Comparison of ENCODE assay signal across 8 cellular contexts in the genomic region with DNA sequence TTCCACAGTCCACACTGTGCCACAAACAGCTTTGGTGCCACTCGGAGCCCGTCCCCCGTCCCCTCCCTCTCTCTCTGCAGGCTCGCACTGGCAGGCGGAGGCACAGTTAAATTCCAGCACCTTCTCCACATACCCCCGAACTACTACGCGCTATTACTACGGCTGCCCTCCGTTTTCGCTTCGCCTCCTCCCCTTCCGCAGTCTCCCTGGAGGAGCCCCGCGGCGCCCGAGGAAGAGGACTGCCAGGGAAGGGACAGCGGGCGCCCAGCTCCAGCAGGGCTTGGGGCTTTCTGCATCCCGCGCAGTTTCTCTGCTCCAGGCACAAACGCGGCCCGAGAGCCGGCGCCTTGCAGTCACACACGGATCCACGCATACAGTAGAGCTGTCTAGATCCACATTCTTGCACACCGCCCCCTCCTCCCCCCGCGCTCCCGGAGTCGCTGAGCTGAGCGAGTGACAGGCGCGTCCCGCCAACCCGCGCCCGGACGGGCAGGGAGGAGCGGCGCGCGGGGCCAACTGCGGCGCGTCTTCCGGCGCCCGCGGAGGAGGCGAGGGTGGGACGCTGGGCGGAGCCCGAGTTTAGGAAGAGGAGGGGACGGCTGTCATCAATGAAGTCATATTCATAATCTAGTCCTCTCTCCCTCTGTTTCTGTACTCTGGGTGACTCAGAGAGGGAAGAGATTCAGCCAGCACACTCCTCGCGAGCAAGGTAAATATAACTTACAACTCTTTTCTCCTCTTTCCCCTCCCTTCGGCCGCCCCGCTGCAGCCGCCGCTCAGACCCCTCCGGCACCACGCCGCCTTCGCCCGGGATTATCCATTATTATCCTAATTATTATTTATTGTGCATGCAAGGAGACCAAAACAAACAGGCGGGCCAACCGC.
A peak's percentile ranks its signal among the peaks of the same experiment; 100 is the strongest.
DNase-seq lines count a peak whose midpoint lies in the region; ATAC-seq, FAIRE-seq and TF ChIP-seq lines count a peak whose summit lies in the region.

A gene (plus strand): TSS at position 652 of the 885 bp plus-strand sequence. CDS start 13,676 bp downstream, outside the sequence.

- H3K4me3 ChIP-seq in AG09309 (ENCODE audit: control insufficient read depth, low read depth, low read length), result peak within 1 kb of the TSS; percentile 90

- TF ChIP-seq CTCF in AG09309 (IDR thresholded peaks at IDR 0.05; ENCODE audit: control insufficient read depth, insufficient read depth, low read depth, low read length, missing control alignments), result no peak

- peak; percentile 88 for DNase-seq in AG09309 (ENCODE audit: low read depth)
- DNase-seq in NCI-H345 treated with DMSO at 0.1 percent for 48 hours (lab: John Stamatoyannopoulos, UW; ENCODE audit: unreplicated experiment), result peak; percentile 96
- DNase-seq in activated CD4-positive, CD25-positive, alpha-beta regulatory T cell treated with anti-CD3 and anti-CD28 coated beads, Interleukin-2, amount 50 U/mL, for 16 hours (ENCODE audit: low read depth, low spot score), result peak; percentile 95
- DNase-seq in central memory CD4-positive, alpha-beta T cell, result peak; percentile 98
- DNase-seq in stimulated activated CD4-positive, alpha-beta T cell treated with anti-CD3 and anti-CD28 coated beads, Interleukin-12 subunit alpha, Interleukin-12 subunit beta, amount 100 ng/mL, for 24 hours (ENCODE audit: low read depth in 2 of 2), result peak; percentile 88 to 94

- ATAC-seq in GM19023 (IDR thresholded peaks at IDR 0.05; ENCODE audit: unreplicated experiment) (peak; percentile 74), HG03196 (IDR thresholded peaks at IDR 0.05; ENCODE audit: unreplicated experiment) (peak; percentile 81)

- FAIRE-seq in islet of Langerhans (lab: Jason Lieb, UNC), result peak; percentile 96

Comparison
In these comparisons a context has a peak if more than half of its experiments do, and no peak if none do; other contexts are left out.
1. Peak in every context shown above with its lines: DNase-seq, ATAC-seq and H3K4me3 ChIP-seq.